Comparison of ENCODE assay signal across 8 cellular contexts in genomic region chr20:49188101-49188784, GRCh38. TPM values are rescaled to one million over a fixed set of nuclear protein-coding genes. Genes with fewer than 3 reads are reported as not detected.
DNase-seq lines count a peak whose midpoint lies in the region; ATAC-seq lines count a peak whose summit lies in the region.

A gene with protein sequence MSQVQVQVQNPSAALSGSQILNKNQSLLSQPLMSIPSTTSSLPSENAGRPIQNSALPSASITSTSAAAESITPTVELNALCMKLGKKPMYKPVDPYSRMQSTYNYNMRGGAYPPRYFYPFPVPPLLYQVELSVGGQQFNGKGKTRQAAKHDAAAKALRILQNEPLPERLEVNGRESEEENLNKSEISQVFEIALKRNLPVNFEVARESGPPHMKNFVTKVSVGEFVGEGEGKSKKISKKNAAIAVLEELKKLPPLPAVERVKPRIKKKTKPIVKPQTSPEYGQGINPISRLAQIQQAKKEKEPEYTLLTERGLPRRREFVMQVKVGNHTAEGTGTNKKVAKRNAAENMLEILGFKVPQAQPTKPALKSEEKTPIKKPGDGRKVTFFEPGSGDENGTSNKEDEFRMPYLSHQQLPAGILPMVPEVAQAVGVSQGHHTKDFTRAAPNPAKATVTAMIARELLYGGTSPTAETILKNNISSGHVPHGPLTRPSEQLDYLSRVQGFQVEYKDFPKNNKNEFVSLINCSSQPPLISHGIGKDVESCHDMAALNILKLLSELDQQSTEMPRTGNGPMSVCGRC (minus strand): TSS chr20:49188334. CDS start chr20:49166201, 22,133 bp downstream.

- DNase-seq in C1 segment of cervical spinal cord (lab: John Stamatoyannopoulos, UW) (peak; percentile 62 to 97 (median 92)), NCI-H748 treated with DMSO at 0.1 percent for 48 hours (lab: John Stamatoyannopoulos, UW) (peak; percentile 56), dedifferentiated amniotic fluid mesenchymal stem cell (ENCODE audit: extremely low spot score) (peak; percentile 94), left lobe of liver (ENCODE audit: low spot score) (peak; percentile 97)
- DNase-seq in activated CD4-positive, alpha-beta T cell treated with anti-CD3 and anti-CD28 coated beads, Interleukin-2, amount 50 U/mL, for 24 hours (ENCODE audit: low read depth in 1 of 2, low spot score in 1 of 2), result peak; percentile 81 to 88
- peak; percentile 92 to 93 for DNase-seq in stimulated activated CD4-positive, alpha-beta T cell treated with anti-CD3 and anti-CD28 coated beads, Interleukin-2, amount 100 ng/mL, for 24 hours

- ATAC-seq in GM19372 (IDR thresholded peaks at IDR 0.05; ENCODE audit: low read depth, unreplicated experiment) (peak; percentile 87), HG03558 (IDR thresholded peaks at IDR 0.05; ENCODE audit: extremely low read depth, unreplicated experiment) (peak; percentile 53), left lobe of liver (peak; percentile 93)

RNA-seq across cellular contexts. Expression of the gene that starts here (rescaled TPM):
- total RNA-seq in left lobe of liver, result 57.5 TPM

Comparison
In these comparisons a context has a peak if more than half of its experiments do, and no peak if none do; other contexts are left out.
1. Peak in every context shown above with its lines: DNase-seq and ATAC-seq.